1 cellular context compared by ENCODE assay signal in the genomic region with DNA sequence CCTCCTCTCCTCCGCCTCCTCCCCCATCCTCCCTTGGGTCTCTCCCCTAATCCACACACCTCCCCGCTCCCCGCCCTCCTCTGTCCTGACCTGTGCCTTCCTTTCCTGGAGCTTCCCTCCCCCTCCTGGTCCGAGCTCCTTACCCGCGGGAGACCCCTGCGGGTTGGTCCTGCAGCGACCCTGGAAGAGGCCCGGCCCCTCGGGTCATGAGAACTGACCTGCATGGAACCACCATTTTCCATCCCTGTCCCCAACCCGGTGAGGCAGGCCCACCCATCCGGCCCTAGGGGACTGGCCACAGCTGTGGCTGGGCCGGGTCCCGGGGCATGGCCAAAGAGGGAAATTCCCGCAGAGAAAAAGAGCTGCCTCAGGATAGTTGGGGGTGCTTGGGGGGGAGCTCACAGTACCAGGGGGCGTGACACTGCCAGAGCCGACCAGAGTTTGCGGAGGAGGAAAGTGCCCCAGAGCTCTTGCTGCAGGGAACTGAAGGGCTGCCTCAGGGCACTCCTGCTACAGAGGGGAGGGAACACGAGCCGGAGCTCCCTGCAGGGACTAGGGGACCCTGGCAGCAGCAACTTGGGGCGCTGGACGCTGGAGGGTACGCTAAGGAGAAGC.
TF ChIP-seq lines count a peak whose summit lies in the region.

No MANE protein-coding gene starts in this region.

TF ChIP-seq in HepG2, 621 proteins besides CTCF, POLR2A, EP300 and RAD21 (continued from another document and continues in another):
- TF ChIP-seq NR2F1 (CRISPR knock-in tag; IDR thresholded peaks at IDR 0.05) (peak in 1 of 2 experiments; percentile 51; a peak in 1 of 4 replicates), TCF12 (IDR thresholded peaks at IDR 0.05) (no peak), TCF12 (CRISPR knock-in tag; IDR thresholded peaks at IDR 0.05) (no peak), BRD4 (CRISPR knock-in tag; IDR thresholded peaks at IDR 0.05) (no peak), ZSCAN25 (CRISPR knock-in tag; IDR thresholded peaks at IDR 0.05) (no peak; the same call in 1 of the 2 replicates), ZNF670 (CRISPR knock-in tag; IDR thresholded peaks at IDR 0.05; ENCODE audit: borderline replicate concordance) (no peak), REPIN1 (CRISPR knock-in tag; IDR thresholded peaks at IDR 0.05; ENCODE audit: borderline replicate concordance, low read depth) (no peak), ZNF224 (CRISPR knock-in tag; IDR thresholded peaks at IDR 0.05) (0 out of 2 replicates have a peak, but pooled peaks have one; percentile 49), ZNF441 (CRISPR knock-in tag; IDR thresholded peaks at IDR 0.05; ENCODE audit: borderline replicate concordance) (peak; percentile 67), KLF13 (CRISPR knock-in tag; IDR thresholded peaks at IDR 0.05) (no peak), MEIS2 (CRISPR knock-in tag; IDR thresholded peaks at IDR 0.05) (no peak), ZNF317 (CRISPR knock-in tag; IDR thresholded peaks at IDR 0.05) (0 out of 2 replicates have a peak, but pooled peaks have one; percentile 23), ETV6 (CRISPR knock-in tag; conservative IDR thresholded peaks at IDR 0.05) (no peak), ZNF331 (CRISPR knock-in tag; IDR thresholded peaks at IDR 0.05) (no peak), EED (CRISPR knock-in tag; IDR thresholded peaks at IDR 0.05) (0 out of 2 replicates have a peak, but pooled peaks have one; percentile 11), SOX13 (IDR thresholded peaks at IDR 0.05) (peak; percentile 15; the same call in 1 of the 2 replicates), SOX13 (CRISPR knock-in tag; conservative IDR thresholded peaks at IDR 0.05 in 1 of 2, IDR thresholded peaks at IDR 0.05 in 1 of 2) (no peak), TBP (CRISPR knock-in tag; IDR thresholded peaks at IDR 0.05) (0 out of 2 replicates have a peak, but pooled peaks have one; percentile 33), FOXC1 (CRISPR knock-in tag; IDR thresholded peaks at IDR 0.05; ENCODE audit: borderline replicate concordance) (no peak), TARDBP (CRISPR knock-in tag; IDR thresholded peaks at IDR 0.05) (peak; percentile 17; the same call in 1 of the 2 replicates), ZNF552 (CRISPR knock-in tag; IDR thresholded peaks at IDR 0.05; ENCODE audit: borderline replicate concordance) (no peak), ZBTB7A (CRISPR knock-in tag; IDR thresholded peaks at IDR 0.05) (peak; percentile 96), FOSL1 (CRISPR knock-in tag; IDR thresholded peaks at IDR 0.05; ENCODE audit: borderline replicate concordance) (0 out of 2 replicates have a peak, but pooled peaks have one; percentile 14), NPAS2 (CRISPR knock-in tag; IDR thresholded peaks at IDR 0.05; ENCODE audit: borderline replicate concordance) (peak; percentile 93), ZNF430 (CRISPR knock-in tag; IDR thresholded peaks at IDR 0.05) (peak; percentile 90; the same call in 1 of the 2 replicates), RXRB (CRISPR knock-in tag; IDR thresholded peaks at IDR 0.05; ENCODE audit: borderline replicate concordance) (peak; percentile 62; the same call in 1 of the 2 replicates), ZNF761 (CRISPR knock-in tag; conservative IDR thresholded peaks at IDR 0.05) (peak; percentile 14; the same call in 1 of the 2 replicates), KDM4B (CRISPR knock-in tag; IDR thresholded peaks at IDR 0.05) (no peak), ZNF17 (CRISPR knock-in tag; IDR thresholded peaks at IDR 0.05) (no peak), MATR3 (CRISPR knock-in tag; IDR thresholded peaks at IDR 0.05) (no peak), CENPT (CRISPR knock-in tag; IDR thresholded peaks at IDR 0.05; ENCODE audit: low read depth) (no peak), RBM39 (IDR thresholded peaks at IDR 0.05; ENCODE audit: low read depth, low read length, poor library complexity, severe bottlenecking) (peak; percentile 18), CAMTA2 (CRISPR knock-in tag; IDR thresholded peaks at IDR 0.05; ENCODE audit: borderline replicate concordance) (no peak), NFYB (CRISPR knock-in tag; IDR thresholded peaks at IDR 0.05) (no peak), NFE2L1 (CRISPR knock-in tag; IDR thresholded peaks at IDR 0.05; ENCODE audit: borderline replicate concordance) (no peak), SRSF9 (IDR thresholded peaks at IDR 0.05; ENCODE audit: borderline replicate concordance, insufficient read depth, low read depth, low read length, poor library complexity, severe bottlenecking) (no peak), ZNF674 (CRISPR knock-in tag; IDR thresholded peaks at IDR 0.05; ENCODE audit: low read depth) (no peak), GZF1 (CRISPR knock-in tag; IDR thresholded peaks at IDR 0.05) (no peak), CC2D1A (CRISPR knock-in tag; IDR thresholded peaks at IDR 0.05) (0 out of 2 replicates have a peak, but pooled peaks have one; percentile 8), NONO (IDR thresholded peaks at IDR 0.05) (no peak), NONO (CRISPR knock-in tag; conservative IDR thresholded peaks at IDR 0.05) (peak; percentile 63)
- TF ChIP-seq, protein P1, sequence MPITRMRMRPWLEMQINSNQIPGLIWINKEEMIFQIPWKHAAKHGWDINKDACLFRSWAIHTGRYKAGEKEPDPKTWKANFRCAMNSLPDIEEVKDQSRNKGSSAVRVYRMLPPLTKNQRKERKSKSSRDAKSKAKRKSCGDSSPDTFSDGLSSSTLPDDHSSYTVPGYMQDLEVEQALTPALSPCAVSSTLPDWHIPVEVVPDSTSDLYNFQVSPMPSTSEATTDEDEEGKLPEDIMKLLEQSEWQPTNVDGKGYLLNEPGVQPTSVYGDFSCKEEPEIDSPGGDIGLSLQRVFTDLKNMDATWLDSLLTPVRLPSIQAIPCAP (CRISPR knock-in tag; IDR thresholded peaks at IDR 0.05; ENCODE audit: low read depth): no peak
- TF ChIP-seq, protein P2, sequence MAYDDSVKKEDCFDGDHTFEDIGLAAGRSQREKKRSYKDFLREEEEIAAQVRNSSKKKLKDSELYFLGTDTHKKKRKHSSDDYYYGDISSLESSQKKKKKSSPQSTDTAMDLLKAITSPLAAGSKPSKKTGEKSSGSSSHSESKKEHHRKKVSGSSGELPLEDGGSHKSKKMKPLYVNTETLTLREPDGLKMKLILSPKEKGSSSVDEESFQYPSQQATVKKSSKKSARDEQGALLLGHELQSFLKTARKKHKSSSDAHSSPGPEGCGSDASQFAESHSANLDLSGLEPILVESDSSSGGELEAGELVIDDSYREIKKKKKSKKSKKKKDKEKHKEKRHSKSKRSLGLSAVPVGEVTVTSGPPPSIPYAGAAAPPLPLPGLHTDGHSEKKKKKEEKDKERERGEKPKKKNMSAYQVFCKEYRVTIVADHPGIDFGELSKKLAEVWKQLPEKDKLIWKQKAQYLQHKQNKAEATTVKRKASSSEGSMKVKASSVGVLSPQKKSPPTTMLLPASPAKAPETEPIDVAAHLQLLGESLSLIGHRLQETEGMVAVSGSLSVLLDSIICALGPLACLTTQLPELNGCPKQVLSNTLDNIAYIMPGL (CRISPR knock-in tag; IDR thresholded peaks at IDR 0.05; ENCODE audit: borderline replicate concordance in 1 of 2, low read depth in 1 of 2): peak in 1 of 2 experiments; percentile 90; a peak in 2 of 4 replicates
- TF ChIP-seq, protein P3, sequence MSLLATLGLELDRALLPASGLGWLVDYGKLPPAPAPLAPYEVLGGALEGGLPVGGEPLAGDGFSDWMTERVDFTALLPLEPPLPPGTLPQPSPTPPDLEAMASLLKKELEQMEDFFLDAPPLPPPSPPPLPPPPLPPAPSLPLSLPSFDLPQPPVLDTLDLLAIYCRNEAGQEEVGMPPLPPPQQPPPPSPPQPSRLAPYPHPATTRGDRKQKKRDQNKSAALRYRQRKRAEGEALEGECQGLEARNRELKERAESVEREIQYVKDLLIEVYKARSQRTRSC (CRISPR knock-in tag; IDR thresholded peaks at IDR 0.05; ENCODE audit: low read depth): no peak
- TF ChIP-seq, protein P4, sequence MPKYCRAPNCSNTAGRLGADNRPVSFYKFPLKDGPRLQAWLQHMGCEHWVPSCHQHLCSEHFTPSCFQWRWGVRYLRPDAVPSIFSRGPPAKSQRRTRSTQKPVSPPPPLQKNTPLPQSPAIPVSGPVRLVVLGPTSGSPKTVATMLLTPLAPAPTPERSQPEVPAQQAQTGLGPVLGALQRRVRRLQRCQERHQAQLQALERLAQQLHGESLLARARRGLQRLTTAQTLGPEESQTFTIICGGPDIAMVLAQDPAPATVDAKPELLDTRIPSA (CRISPR knock-in tag; IDR thresholded peaks at IDR 0.05; ENCODE audit: borderline replicate concordance): peak; percentile 71; the same call in 1 of the 2 replicates
- TF ChIP-seq, protein P5, sequence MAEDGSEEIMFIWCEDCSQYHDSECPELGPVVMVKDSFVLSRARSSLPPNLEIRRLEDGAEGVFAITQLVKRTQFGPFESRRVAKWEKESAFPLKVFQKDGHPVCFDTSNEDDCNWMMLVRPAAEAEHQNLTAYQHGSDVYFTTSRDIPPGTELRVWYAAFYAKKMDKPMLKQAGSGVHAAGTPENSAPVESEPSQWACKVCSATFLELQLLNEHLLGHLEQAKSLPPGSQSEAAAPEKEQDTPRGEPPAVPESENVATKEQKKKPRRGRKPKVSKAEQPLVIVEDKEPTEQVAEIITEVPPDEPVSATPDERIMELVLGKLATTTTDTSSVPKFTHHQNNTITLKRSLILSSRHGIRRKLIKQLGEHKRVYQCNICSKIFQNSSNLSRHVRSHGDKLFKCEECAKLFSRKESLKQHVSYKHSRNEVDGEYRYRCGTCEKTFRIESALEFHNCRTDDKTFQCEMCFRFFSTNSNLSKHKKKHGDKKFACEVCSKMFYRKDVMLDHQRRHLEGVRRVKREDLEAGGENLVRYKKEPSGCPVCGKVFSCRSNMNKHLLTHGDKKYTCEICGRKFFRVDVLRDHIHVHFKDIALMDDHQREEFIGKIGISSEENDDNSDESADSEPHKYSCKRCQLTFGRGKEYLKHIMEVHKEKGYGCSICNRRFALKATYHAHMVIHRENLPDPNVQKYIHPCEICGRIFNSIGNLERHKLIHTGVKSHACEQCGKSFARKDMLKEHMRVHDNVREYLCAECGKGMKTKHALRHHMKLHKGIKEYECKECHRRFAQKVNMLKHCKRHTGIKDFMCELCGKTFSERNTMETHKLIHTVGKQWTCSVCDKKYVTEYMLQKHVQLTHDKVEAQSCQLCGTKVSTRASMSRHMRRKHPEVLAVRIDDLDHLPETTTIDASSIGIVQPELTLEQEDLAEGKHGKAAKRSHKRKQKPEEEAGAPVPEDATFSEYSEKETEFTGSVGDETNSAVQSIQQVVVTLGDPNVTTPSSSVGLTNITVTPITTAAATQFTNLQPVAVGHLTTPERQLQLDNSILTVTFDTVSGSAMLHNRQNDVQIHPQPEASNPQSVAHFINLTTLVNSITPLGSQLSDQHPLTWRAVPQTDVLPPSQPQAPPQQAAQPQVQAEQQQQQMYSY (CRISPR knock-in tag; IDR thresholded peaks at IDR 0.05): no peak
- TF ChIP-seq, protein P6, sequence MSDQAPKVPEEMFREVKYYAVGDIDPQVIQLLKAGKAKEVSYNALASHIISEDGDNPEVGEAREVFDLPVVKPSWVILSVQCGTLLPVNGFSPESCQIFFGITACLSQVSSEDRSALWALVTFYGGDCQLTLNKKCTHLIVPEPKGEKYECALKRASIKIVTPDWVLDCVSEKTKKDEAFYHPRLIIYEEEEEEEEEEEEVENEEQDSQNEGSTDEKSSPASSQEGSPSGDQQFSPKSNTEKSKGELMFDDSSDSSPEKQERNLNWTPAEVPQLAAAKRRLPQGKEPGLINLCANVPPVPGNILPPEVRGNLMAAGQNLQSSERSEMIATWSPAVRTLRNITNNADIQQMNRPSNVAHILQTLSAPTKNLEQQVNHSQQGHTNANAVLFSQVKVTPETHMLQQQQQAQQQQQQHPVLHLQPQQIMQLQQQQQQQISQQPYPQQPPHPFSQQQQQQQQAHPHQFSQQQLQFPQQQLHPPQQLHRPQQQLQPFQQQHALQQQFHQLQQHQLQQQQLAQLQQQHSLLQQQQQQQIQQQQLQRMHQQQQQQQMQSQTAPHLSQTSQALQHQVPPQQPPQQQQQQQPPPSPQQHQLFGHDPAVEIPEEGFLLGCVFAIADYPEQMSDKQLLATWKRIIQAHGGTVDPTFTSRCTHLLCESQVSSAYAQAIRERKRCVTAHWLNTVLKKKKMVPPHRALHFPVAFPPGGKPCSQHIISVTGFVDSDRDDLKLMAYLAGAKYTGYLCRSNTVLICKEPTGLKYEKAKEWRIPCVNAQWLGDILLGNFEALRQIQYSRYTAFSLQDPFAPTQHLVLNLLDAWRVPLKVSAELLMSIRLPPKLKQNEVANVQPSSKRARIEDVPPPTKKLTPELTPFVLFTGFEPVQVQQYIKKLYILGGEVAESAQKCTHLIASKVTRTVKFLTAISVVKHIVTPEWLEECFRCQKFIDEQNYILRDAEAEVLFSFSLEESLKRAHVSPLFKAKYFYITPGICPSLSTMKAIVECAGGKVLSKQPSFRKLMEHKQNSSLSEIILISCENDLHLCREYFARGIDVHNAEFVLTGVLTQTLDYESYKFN (CRISPR knock-in tag; conservative IDR thresholded peaks at IDR 0.05): peak; percentile 58
- TF ChIP-seq, protein P7, sequence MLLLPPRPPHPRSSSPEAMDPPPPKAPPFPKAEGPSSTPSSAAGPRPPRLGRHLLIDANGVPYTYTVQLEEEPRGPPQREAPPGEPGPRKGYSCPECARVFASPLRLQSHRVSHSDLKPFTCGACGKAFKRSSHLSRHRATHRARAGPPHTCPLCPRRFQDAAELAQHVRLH (CRISPR knock-in tag; IDR thresholded peaks at IDR 0.05; ENCODE audit: borderline replicate concordance, low read depth): no peak
- TF ChIP-seq, protein P8, sequence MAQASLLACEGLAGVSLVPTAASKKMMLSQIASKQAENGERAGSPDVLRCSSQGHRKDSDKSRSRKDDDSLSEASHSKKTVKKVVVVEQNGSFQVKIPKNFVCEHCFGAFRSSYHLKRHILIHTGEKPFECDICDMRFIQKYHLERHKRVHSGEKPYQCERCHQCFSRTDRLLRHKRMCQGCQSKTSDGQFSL (CRISPR knock-in tag; IDR thresholded peaks at IDR 0.05): peak; percentile 71; the same call in 1 of the 2 replicates
- TF ChIP-seq, protein P9, sequence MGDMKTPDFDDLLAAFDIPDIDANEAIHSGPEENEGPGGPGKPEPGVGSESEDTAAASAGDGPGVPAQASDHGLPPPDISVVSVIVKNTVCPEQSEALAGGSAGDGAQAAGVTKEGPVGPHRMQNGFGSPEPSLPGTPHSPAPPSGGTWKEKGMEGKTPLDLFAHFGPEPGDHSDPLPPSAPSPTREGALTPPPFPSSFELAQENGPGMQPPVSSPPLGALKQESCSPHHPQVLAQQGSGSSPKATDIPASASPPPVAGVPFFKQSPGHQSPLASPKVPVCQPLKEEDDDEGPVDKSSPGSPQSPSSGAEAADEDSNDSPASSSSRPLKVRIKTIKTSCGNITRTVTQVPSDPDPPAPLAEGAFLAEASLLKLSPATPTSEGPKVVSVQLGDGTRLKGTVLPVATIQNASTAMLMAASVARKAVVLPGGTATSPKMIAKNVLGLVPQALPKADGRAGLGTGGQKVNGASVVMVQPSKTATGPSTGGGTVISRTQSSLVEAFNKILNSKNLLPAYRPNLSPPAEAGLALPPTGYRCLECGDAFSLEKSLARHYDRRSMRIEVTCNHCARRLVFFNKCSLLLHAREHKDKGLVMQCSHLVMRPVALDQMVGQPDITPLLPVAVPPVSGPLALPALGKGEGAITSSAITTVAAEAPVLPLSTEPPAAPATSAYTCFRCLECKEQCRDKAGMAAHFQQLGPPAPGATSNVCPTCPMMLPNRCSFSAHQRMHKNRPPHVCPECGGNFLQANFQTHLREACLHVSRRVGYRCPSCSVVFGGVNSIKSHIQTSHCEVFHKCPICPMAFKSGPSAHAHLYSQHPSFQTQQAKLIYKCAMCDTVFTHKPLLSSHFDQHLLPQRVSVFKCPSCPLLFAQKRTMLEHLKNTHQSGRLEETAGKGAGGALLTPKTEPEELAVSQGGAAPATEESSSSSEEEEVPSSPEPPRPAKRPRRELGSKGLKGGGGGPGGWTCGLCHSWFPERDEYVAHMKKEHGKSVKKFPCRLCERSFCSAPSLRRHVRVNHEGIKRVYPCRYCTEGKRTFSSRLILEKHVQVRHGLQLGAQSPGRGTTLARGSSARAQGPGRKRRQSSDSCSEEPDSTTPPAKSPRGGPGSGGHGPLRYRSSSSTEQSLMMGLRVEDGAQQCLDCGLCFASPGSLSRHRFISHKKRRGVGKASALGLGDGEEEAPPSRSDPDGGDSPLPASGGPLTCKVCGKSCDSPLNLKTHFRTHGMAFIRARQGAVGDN (CRISPR knock-in tag; IDR thresholded peaks at IDR 0.05): peak; percentile 75
